ENCODE assay signal across 16 cellular contexts in the genomic region with DNA sequence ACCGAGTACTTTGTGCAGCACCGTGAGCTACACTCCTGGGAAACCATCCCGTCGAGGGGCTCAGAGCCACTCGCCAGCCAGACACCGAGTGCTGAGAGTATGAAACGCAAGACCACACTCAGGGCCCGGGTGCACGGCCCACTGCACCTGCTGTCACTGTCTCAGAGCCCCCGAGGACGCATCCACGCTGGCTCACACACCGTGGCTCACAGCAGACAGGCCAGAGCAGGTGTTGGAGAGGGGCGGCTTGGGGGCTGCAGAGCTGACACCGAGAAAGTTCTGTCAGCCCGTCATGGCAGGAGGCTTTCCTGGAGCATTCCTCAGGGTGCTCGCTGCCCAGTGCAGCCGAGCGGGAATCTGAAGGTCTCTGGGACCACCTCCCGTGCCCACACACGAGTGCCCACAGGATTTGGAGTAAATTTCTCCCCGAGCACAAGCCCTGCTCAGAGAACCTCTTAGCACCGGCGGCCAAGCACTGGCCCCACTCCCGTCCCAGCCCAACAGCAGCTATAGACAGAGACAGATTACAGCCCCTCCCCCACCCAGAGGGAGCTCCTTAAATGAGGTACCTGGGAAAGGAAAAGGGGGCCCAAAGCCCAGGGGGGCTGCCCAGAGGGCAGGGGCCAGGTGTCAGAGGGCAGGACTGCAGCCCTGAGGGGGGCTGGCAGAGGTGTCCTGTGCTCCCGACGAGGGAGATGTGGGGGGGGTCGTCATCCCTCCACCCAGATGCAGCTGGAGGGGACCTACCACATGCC.
"Had no signal": no experiment of that assay in that cellular context is flagged by ENCODE, and none has a peak within 500 bp of the region (broad histone marks: within the 10 kb centered on the region; RNA-seq: fewer than 3 reads in every experiment).

No MANE protein-coding gene starts in this region.

- H3K36me3 ChIP-seq: thyroid gland had no signal

- H3K4me3 ChIP-seq: sigmoid colon, smooth muscle cell, thyroid gland had no signal

- ATAC-seq: lower lobe of right lung; naive thymus-derived CD4-positive, alpha-beta T cell; stimulated activated naive CD8-positive, alpha-beta T cell treated with anti-CD3 and anti-CD28 coated beads, Interleukin-15, Interleukin-2, amounts not matched to agents 100 U/mL and 50 U/mL, for 24 hours; T-cell had no signal

- DNase-seq: activated CD4-positive, alpha-beta memory T cell treated with anti-CD3 and anti-CD28 coated beads for 36 hours; activated CD4-positive, alpha-beta T cell treated with anti-CD3 and anti-CD28 coated beads for 48 hours; activated effector memory CD4-positive, alpha-beta T cell treated with anti-CD3 and anti-CD28 coated beads, Interleukin-2, amount 50 U/mL, for 16 hours; activated naive CD4-positive, alpha-beta T cell treated with anti-CD3 and anti-CD28 coated beads, Interleukin-2, amount 10 ng/mL, durations not matched to agents 7 days and 5 days; amygdala; effector CD4-positive, alpha-beta T cell; foreskin fibroblast; kidney; lower lobe of right lung; naive thymus-derived CD4-positive, alpha-beta T cell; sigmoid colon; stimulated activated CD4-positive, alpha-beta T cell treated with anti-CD3 and anti-CD28 coated beads, Interleukin-15, amount 100 ng/mL, for 24 hours; stimulated activated naive CD8-positive, alpha-beta T cell treated with anti-CD3 and anti-CD28 coated beads, Interleukin-15, Interleukin-2, amounts not matched to agents 100 U/mL and 50 U/mL, for 24 hours; T-cell; thyroid gland had no signal

- H3K27me3 ChIP-seq: sigmoid colon, thyroid gland had no signal

- H3K9me3 ChIP-seq: lower lobe of right lung, sigmoid colon, thyroid gland had no signal

- H3K27ac ChIP-seq: lower lobe of right lung, sigmoid colon, thyroid gland had no signal
